20 cellular contexts compared by ENCODE assay signal in genomic region chr3:112855074-112855473, GRCh38. TPM values are rescaled to one million over a fixed set of nuclear protein-coding genes. Genes with fewer than 3 reads are reported as not detected.
"Had no signal": no experiment of that assay in that cellular context is flagged by ENCODE, and none has a peak within 500 bp of the region (broad histone marks: within the 10 kb centered on the region; RNA-seq: fewer than 3 reads in every experiment).

No MANE protein-coding gene starts in this region.

RNA-seq across cellular contexts. Expression of gene CD200R1L, which starts 8.4 kb away (rescaled TPM):
- total RNA-seq: activated naive CD4-positive, alpha-beta T cell treated with anti-CD3 and anti-CD28 coated beads for 36 hours; activated naive CD4-positive, alpha-beta T cell treated with anti-CD3 and anti-CD28 coated beads, Interleukin-2, amount 50 U/mL, for 72 hours; activated naive CD8-positive, alpha-beta T cell treated with anti-CD3 and anti-CD28 coated beads for 36 hours; activated naive CD8-positive, alpha-beta T cell treated with anti-CD3 and anti-CD28 coated beads, Interleukin-2, amount 10 ng/mL, durations not matched to agents 7 days and 5 days; activated T-cell treated with anti-CD3 and anti-CD28 coated beads, Interleukin-2, amount 50 U/mL, for 4 hours; activated T-cell treated with anti-CD3 and anti-CD28 coated beads, Interleukin-2, amount 50 U/mL, for 72 hours; activated T-helper 1 cell treated with anti-CD3 and anti-CD28 coated beads, Interleukin-12 subunit alpha, Interleukin-12 subunit beta, Interleukin-2, Interleukin-4 antibody, amounts not matched to agents 30 ng/mL and 10 ng/mL and 1 ng/mL, durations not matched to agents 14 hours and 24 hours and 36 hours; activated T-helper 17 cell treated with anti-CD3 and anti-CD28 coated beads, Interleukin-2, amount 50 U/mL, for 72 hours; activated T-helper 2 cell treated with anti-CD3 and anti-CD28 coated beads, Interferon-gamma antibody, Interleukin-2, Interleukin-4, amounts not matched to agents 10 μg/mL and 5 μg/mL and 100 μg/mL, durations not matched to agents 14 hours and 24 hours and 36 hours; adrenal gland; aorta; ascending aorta; astrocyte; body of pancreas; breast epithelium; cardiac muscle cell; cardiac septum; cerebellum; chondrocyte had no signal
- polyA plus RNA-seq: adipose tissue, adrenal gland, aorta, cardiac muscle cell had no signal
